In the genomic region with DNA sequence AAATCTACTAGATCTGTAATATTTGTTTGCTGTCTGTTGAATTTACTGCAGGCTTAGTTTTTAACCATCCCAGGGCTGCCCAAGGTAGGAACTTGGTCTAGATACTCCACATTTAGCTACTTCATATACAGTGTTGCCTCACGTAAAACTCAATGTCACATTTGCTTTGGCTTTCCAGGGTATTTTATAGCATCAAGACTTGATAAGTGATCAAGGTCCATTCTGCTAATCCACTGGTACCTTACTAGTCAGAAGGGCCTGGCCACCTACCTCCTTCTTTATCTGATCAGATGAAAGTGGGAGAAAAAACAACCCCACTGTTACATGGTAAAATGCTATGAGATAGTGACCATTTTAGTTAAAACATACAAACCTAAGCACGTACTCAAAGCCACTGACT, we compare ENCODE assay signal across 5 cellular contexts. TPM values are rescaled to one million over a fixed set of nuclear protein-coding genes. Genes with fewer than 3 reads are reported as not detected.
"Had no signal": no experiment of that assay in that cellular context is flagged by ENCODE, and none has a peak within 500 bp of the region (broad histone marks: within the 10 kb centered on the region; RNA-seq: fewer than 3 reads in every experiment).

No MANE protein-coding gene starts in this region.

- H3K4me2 ChIP-seq: GM23338 had no signal

- DNase-seq: H9, HCEC 1CT, IMR-90 had no signal

- ATAC-seq: GM23338 had no signal

- H3K4me3 ChIP-seq: GM23338 had no signal

- H2AFZ ChIP-seq: GM23338 had no signal

RNA-seq across cellular contexts. Expression of gene GREM1, which starts 25.5 kb away (rescaled TPM):
- total RNA-seq: HT-29 had no signal
